Comparison of ENCODE assay signal across 8 cellular contexts in genomic region chr18:11981633-11982366, GRCh38. TPM values are rescaled to one million over a fixed set of nuclear protein-coding genes. Genes with fewer than 3 reads are reported as not detected.
A peak's percentile ranks its signal among the peaks of the same experiment; 100 is the strongest.
DNase-seq lines count a peak whose midpoint lies in the region; TF ChIP-seq lines count a peak whose summit lies in the region.

No MANE protein-coding gene starts in this region.

- peak overlapping the region; percentile 99 for H2BK5ac ChIP-seq in neuronal stem cell (ENCODE audit: low read length)

- H3K79me1 ChIP-seq in neuronal stem cell (ENCODE audit: low read depth, low read length) = peaks cover 7% of the 10 kb centered on the region

- no peak overlapping the region for H4K8ac ChIP-seq in neuronal stem cell (ENCODE audit: low read depth, low read length)

- H3K4me2 ChIP-seq in neuronal stem cell (ENCODE audit: insufficient read depth, low read length, poor library complexity, severe bottlenecking) = peak overlapping the region; percentile 98

- H2BK12ac ChIP-seq in neuronal stem cell (ENCODE audit: low read length) = no peak overlapping the region

- DNase-seq in GM12864 (ENCODE audit: low read depth) = no peak
- peak; percentile 72 for DNase-seq in H7
- peak; percentile 39 for DNase-seq in M059J (ENCODE audit: low read depth)
- DNase-seq in activated T-cell treated with anti-CD3 and anti-CD28 coated beads for 4 hours = peak; percentile 3
- DNase-seq in foreskin fibroblast = peak in 1 of 2 donors; percentile 56
- DNase-seq in neuronal stem cell (ENCODE audit: low spot score) = peak; percentile 69
- no peak for DNase-seq in kidney glomerular epithelial cell (lab: John Stamatoyannopoulos, UW)
- DNase-seq in GF-D8 (lab: John Stamatoyannopoulos, UW) = no peak

- no peak overlapping the region for H4K91ac ChIP-seq in neuronal stem cell (ENCODE audit: low read depth, low read length, poor library complexity)

- no peaks in the 10 kb centered on the region; the same call in none of the 2 replicates for H3K36me3 ChIP-seq in H7 (replicated peaks; ENCODE audit: control insufficient read depth, insufficient read depth, low read length)
- H3K36me3 ChIP-seq in neuronal stem cell (replicated peaks in 1 of 2; ENCODE audit: control insufficient read depth in 2 of 2, insufficient read depth in 2 of 2, low read length in 2 of 2) = peaks cover 6 to 7% of the 10 kb centered on the region in 2 donors

- peak overlapping the region; percentile 100 for H3K23ac ChIP-seq in neuronal stem cell (ENCODE audit: low read depth, low read length, poor library complexity)

- peak overlapping the region; percentile 83 for H3K9ac ChIP-seq in neuronal stem cell (ENCODE audit: low read depth, low read length, poor library complexity)

- peak overlapping the region; percentile 84 for H3K27ac ChIP-seq in neuronal stem cell (replicated peaks; ENCODE audit: low read length)

- H3K14ac ChIP-seq in neuronal stem cell (ENCODE audit: low read length) = peak overlapping the region; percentile 89

- peak overlapping the region; percentile 43 for H2BK15ac ChIP-seq in neuronal stem cell (ENCODE audit: low read length)

- H3K27me3 ChIP-seq in H7 (ENCODE audit: control insufficient read depth, insufficient read depth, low read length) = no peaks in the 10 kb centered on the region
- no peaks in the 10 kb centered on the region for H3K27me3 ChIP-seq in neuronal stem cell (ENCODE audit: control insufficient read depth in 3 of 3, insufficient read depth in 3 of 3, low read depth in 1 of 3, low read length in 3 of 3)

- TF ChIP-seq CTCF in GM12864 (IDR thresholded peaks at IDR 0.05; ENCODE audit: low read depth, low read length, missing control alignments) = no peak
- TF ChIP-seq CTCF in foreskin fibroblast (IDR thresholded peaks at IDR 0.05; ENCODE audit: low read depth, low read length) = no peak

- peak overlapping the region; percentile 75 for H2AK5ac ChIP-seq in neuronal stem cell (ENCODE audit: low read depth, low read length)

- H3K4me1 ChIP-seq in neuronal stem cell (ENCODE audit: control insufficient read depth in 2 of 2, insufficient read depth in 1 of 2, low read depth in 1 of 2, low read length in 2 of 2) = peaks cover 5 to 10% of the 10 kb centered on the region in 2 donors

- H2AFZ ChIP-seq in neuronal stem cell (ENCODE audit: low read length) = peak overlapping the region; percentile 97

- H2BK120ac ChIP-seq in neuronal stem cell (ENCODE audit: low read depth, low read length) = peak overlapping the region; percentile 16

- WGBS in neuronal stem cell (ENCODE audit: extremely low coverage in 2 of 2, insufficient read length in 2 of 2, insufficient replicate concordance in 1 of 2), 2 donors = no CpG with 5 or more reads among the region's 62 CpGs

- peaks cover 0 to 3% of the 10 kb centered on the region in 2 donors for H3K9me3 ChIP-seq in neuronal stem cell (replicated peaks in 1 of 2; ENCODE audit: control insufficient read depth in 2 of 2, insufficient read depth in 1 of 2, low read depth in 1 of 2, low read length in 2 of 2)

- H3K4ac ChIP-seq in neuronal stem cell (ENCODE audit: low read length) = no peak overlapping the region

- H3K18ac ChIP-seq in neuronal stem cell (ENCODE audit: low read length) = peak overlapping the region; percentile 96

- peak overlapping the region; percentile 74 for H3K4me3 ChIP-seq in GM12864 (ENCODE audit: low read depth, low read length)
- peak overlapping the region; percentile 87 for H3K4me3 ChIP-seq in H7 (ENCODE audit: insufficient read depth, low read depth, low read length)
- H3K4me3 ChIP-seq in foreskin fibroblast (ENCODE audit: low read depth in 1 of 2, low read length in 2 of 2) = peak overlapping the region; percentile 60 to 68
- H3K4me3 ChIP-seq in neuronal stem cell (ENCODE audit: low read length in 2 of 2) = peak overlapping the region; percentile 79 to 88

RNA-seq across cellular contexts. Expression of gene IMPA2, which starts 0.5 kb away (rescaled TPM):
- total RNA-seq in H7 (2014; rRNA removed; shearing (Covaris generic)) = 161 and 210 TPM in 2 replicates
- total RNA-seq in M059J (2014; rRNA removed; shearing (Covaris generic)) = 9.6 and 10.4 TPM in 2 replicates
- 71.9 TPM for polyA plus RNA-seq in neuronal stem cell (2013, experiment 1 of 2)
- 69.5 TPM for polyA plus RNA-seq in neuronal stem cell (2013, experiment 2 of 2)

Comparison
In these comparisons a context has a peak if more than half of its experiments do, and no peak if none do; other contexts are left out.
1. DNase-seq: peak in H7 (single experiment), M059J (single experiment), activated T-cell treated with anti-CD3 and anti-CD28 coated beads for 4 hours (single experiment) and neuronal stem cell (single experiment); none in GM12864 (single experiment), kidney glomerular epithelial cell (single experiment) and GF-D8 (single experiment).
2. RNA of gene IMPA2, which starts 0.5 kb away (total RNA-seq): 161 to 210 TPM in H7; 9.6 to 10.4 TPM in M059J; every median in the first group is over 10 times any median in the second.
3. Peak in every context shown above with its lines, with median percentiles within 50 percentile points of each other: H3K4me3 ChIP-seq.